In the genomic region with DNA sequence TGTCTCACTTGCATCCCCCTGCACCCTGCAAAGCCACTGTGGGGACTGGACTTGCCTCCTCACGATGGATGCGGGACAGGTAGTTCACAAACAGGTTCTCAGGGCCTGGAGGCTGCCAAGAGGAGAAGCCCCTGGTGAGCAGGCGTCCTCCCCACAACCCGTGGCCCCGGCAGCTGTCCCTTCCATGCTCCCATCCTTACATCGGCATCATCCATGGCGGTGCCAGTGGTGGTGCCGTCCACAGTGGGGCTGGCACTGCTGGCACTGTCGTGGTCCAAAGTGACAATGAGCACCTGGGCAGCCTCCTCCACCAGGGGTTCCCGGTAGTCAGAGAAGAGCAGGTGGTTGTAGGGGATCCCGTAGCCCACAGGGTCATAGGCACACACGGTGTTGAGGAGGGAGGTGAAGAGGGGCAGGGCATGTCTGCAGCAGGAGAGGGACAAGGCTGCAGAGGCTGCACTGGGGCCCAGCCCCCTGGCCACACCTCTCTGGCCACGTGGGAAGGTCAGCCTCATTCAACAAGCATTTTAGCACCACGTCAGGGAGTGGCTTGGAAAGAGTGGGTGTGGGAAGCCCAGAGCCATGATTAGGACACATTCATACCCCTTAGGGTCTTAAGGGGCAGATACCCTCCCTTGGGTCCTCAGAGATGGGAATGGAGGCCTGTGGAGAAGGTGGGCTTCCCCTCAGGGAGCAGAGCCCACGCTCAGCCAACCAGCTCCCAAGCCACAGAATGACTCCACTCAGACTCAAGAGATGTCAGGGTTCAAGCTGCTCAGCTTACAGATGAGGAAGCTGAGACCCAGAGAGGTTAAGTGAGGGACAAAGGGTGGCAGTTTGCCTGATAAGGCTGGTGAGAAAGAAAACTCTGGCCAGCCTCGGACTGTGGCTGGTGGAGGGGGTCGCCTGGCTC, we compare ENCODE assay signal across 12 cellular contexts. TPM values are rescaled to one million over a fixed set of nuclear protein-coding genes. Genes with fewer than 3 reads are reported as not detected.
DNase-seq lines count a peak whose midpoint lies in the region; ATAC-seq and TF ChIP-seq lines count a peak whose summit lies in the region.
"Had no signal": no experiment of that assay in that cellular context is flagged by ENCODE, and none has a peak within 500 bp of the region (broad histone marks: within the 10 kb centered on the region; RNA-seq: fewer than 3 reads in every experiment).

No MANE protein-coding gene starts in this region.

- intact Hi-C loops in mammary epithelial cell (cut with micrococcal nuclease) = loop anchor here (1.0 to 5.0 kb wide), 3 partner anchors 87 to 172 kb away; a partner anchor contains a TSS
- intact Hi-C loops in testis (cut with DNase I; ENCODE audit: low total_unique reads) = loop anchor here (10.0 kb wide), 1 partner anchor 155 kb away; no protein-coding TSS in a partner anchor

- H3K9ac ChIP-seq in mammary epithelial cell (ENCODE audit: insufficient read depth, low read length) = no peak overlapping the region

- H3K4me1 ChIP-seq in mammary epithelial cell (ENCODE audit: insufficient read depth, low read length) (peaks cover 15% of the 10 kb centered on the region), osteoblast (ENCODE audit: insufficient read depth, low read length) (peaks cover 5% of the 10 kb centered on the region), testis (no peaks in the 10 kb centered on the region)

- WGBS in mammary epithelial cell (ENCODE audit: low coverage, missing lambda C conversion rate) = 60% methylated on average over 6 of the region's 17 CpGs
- WGBS in testis, 2 donors = 61 to 68% methylated on average over 11 to 17 of the region's 17 CpGs

- H3K4me3 ChIP-seq in mammary epithelial cell (replicated peaks in 1 of 3; ENCODE audit: insufficient read depth in 1 of 3, low read depth in 2 of 3, low read length in 3 of 3) (no peak overlapping the region), osteoblast (ENCODE audit: insufficient read depth, low read length) (no peak overlapping the region), testis (no peak overlapping the region)

- H4K20me1 ChIP-seq in mammary epithelial cell (ENCODE audit: insufficient read depth, low read length) = no peaks in the 10 kb centered on the region
- H4K20me1 ChIP-seq in osteoblast (ENCODE audit: insufficient read depth, low read length) = no peaks in the 10 kb centered on the region

- H2AFZ ChIP-seq in mammary epithelial cell (ENCODE audit: low read depth, low read length) (peak overlapping the region; percentile 5), osteoblast (ENCODE audit: low read length) (peak overlapping the region; percentile 63)

- in situ Hi-C loops in mammary epithelial cell (cut with MboI; ENCODE audit: low sequenced_read_pairs in 2 of 2) = loop anchor here (5.0 to 10.0 kb wide), 2 partner anchors 38 to 245 kb away; a partner anchor contains a TSS

- H3K27me3 ChIP-seq in mammary epithelial cell (ENCODE audit: insufficient read depth, low read length) (no peaks in the 10 kb centered on the region), osteoblast (ENCODE audit: insufficient read depth, low read length) (no peaks in the 10 kb centered on the region), testis (no peaks in the 10 kb centered on the region)

- TF ChIP-seq CTCF in mammary epithelial cell (conservative IDR thresholded peaks at IDR 0.05 in 1 of 2, IDR thresholded peaks at IDR 0.05 in 1 of 2; ENCODE audit: extremely low read depth in 1 of 2, insufficient read depth in 1 of 2, low read depth in 1 of 2, low read length in 2 of 2) (no peak), osteoblast (IDR thresholded peaks at IDR 0.05; ENCODE audit: extremely low read depth, low read depth, low read length) (no peak), testis (IDR thresholded peaks at IDR 0.05) (no peak)

- no peak for ATAC-seq in GM18873 (IDR thresholded peaks at IDR 0.05; ENCODE audit: low FRiP score, unreplicated experiment)

- no TSS peak for BruUV-seq in mammary epithelial cell (replicated peaks; lab: Mats Ljungman, UMichigan)

- DNase-seq in NOMO-1 treated with DMSO at 0.1 percent for 48 hours (lab: John Stamatoyannopoulos, UW; ENCODE audit: unreplicated experiment) = peak; percentile 67
- DNase-seq in NOMO-1 treated with dmso at 0.1 percent for 144 hours (lab: John Stamatoyannopoulos, UW; ENCODE audit: unreplicated experiment) = no peak
- DNase-seq in LHCN-M2 (ENCODE audit: low read depth) = peak; percentile 24
- peak; percentile 32 for DNase-seq in mammary epithelial cell
- peak; percentile 95 for DNase-seq in osteoblast (ENCODE audit: insufficient read length, low spot score, missing footprints)
- DNase-seq in testis = no peak
- DNase-seq in GOT3 (lab: John Stamatoyannopoulos, UW) = no peak
- DNase-seq: dermis blood vessel endothelial cell, NCI-H2227 treated with DMSO at 0.1 percent for 48 hours had no signal

- H3K27ac ChIP-seq in mammary epithelial cell (ENCODE audit: insufficient read depth, low read depth, low read length) = no peak overlapping the region
- H3K27ac ChIP-seq in osteoblast (ENCODE audit: low read depth, low read length) = no peak overlapping the region
- H3K27ac ChIP-seq in testis = no peak overlapping the region

- H3K36me3 ChIP-seq in mammary epithelial cell (ENCODE audit: insufficient read depth, low read length) (no peaks in the 10 kb centered on the region), osteoblast (ENCODE audit: insufficient read depth, low read length) (no peaks in the 10 kb centered on the region), testis (ENCODE audit: low read depth, missing control alignments) (no peaks in the 10 kb centered on the region)

- no peaks in the 10 kb centered on the region for H3K79me2 ChIP-seq in mammary epithelial cell (ENCODE audit: insufficient read depth, low read length)
- H3K79me2 ChIP-seq in osteoblast (ENCODE audit: insufficient read depth, low read length) = no peaks in the 10 kb centered on the region

- dilution Hi-C loops in mammary epithelial cell (cut with HindIII; ENCODE audit: low sequenced_read_pairs) = loop anchor here (5.0 kb wide), 1 partner anchor 88 kb away; a partner anchor contains a TSS

- CTCF ChIA-PET in mammary epithelial cell (lab: Charles Lee; ENCODE audit: low non-redundant PET) = interaction anchor here (0.5 to 0.7 kb wide), 3 partner anchors 32 to 302 kb away, joined by 3 to 11 read pairs (median 5); no protein-coding TSS in a partner anchor

- no peak for TF ChIP-seq POLR2A in testis (IDR thresholded peaks at IDR 0.05)

- H3K9me3 ChIP-seq in mammary epithelial cell (replicated peaks; ENCODE audit: insufficient read depth, low read length) (no peaks in the 10 kb centered on the region), osteoblast (ENCODE audit: low read depth, low read length) (no peaks in the 10 kb centered on the region), testis (no peaks in the 10 kb centered on the region)

- H3K4me2 ChIP-seq in mammary epithelial cell (ENCODE audit: insufficient read depth, low read depth, low read length) (no peak overlapping the region), osteoblast (ENCODE audit: insufficient read depth, low read length) (no peak overlapping the region)

RNA-seq across cellular contexts. Expression of a gene that starts 12.5 kb away (rescaled TPM):
- not detected in 2 replicates for total RNA-seq in LHCN-M2 (2014; rRNA removed)
- 0.12 TPM for polyA plus RNA-seq in LHCN-M2 (2012)
- total RNA-seq in mammary epithelial cell = 1 to 10 TPM; 1.2 TPM
- 0.52 TPM for polyA plus RNA-seq in mammary epithelial cell
- 8.9 TPM for polyA minus RNA-seq in mammary epithelial cell
- 0.36 TPM in 1 of 2 replicates, not detected in the other for total RNA-seq in osteoblast
- 10 to 100 TPM; 40.9 to 45.8 TPM for total RNA-seq in testis
- polyA plus RNA-seq in testis (ENCODE audit: insufficient read depth, low read depth, low replicate concordance) = 18.6 TPM

RNA-seq across cellular contexts. Expression of a gene that starts 24.4 kb away (rescaled TPM):
- total RNA-seq in LHCN-M2 (2014; rRNA removed) (not detected in 2 replicates), mammary epithelial cell (not detected), osteoblast (not detected in 2 replicates), testis (under 1 TPM in 1 of 2 donors, not detected in 1; 0.12 TPM)
- not detected for polyA plus RNA-seq in LHCN-M2 (2012)
- polyA plus RNA-seq in mammary epithelial cell (not detected), testis (ENCODE audit: insufficient read depth, low read depth, low replicate concordance) (not detected)
- polyA minus RNA-seq in mammary epithelial cell = not detected
- total RNA-seq: dermis blood vessel endothelial cell; fibroblast of villous mesenchyme; naive thymus-derived CD8-positive, alpha-beta T cell had no signal
- polyA plus RNA-seq: naive thymus-derived CD8-positive, alpha-beta T cell had no signal

RNA-seq across cellular contexts. Expression of a gene that starts 27.4 kb away (rescaled TPM):
- total RNA-seq in LHCN-M2 (2014; rRNA removed) (25.1 and 33.1 TPM in 2 replicates), mammary epithelial cell (10 to 100 TPM; 38.5 to 45.5 TPM), osteoblast (15.9 and 16.6 TPM in 2 replicates), testis (10 to 100 TPM; 39.5 to 39.6 TPM)
- polyA plus RNA-seq in LHCN-M2 (2012) = 25.8 TPM
- polyA plus RNA-seq in mammary epithelial cell (25.8 TPM), testis (ENCODE audit: insufficient read depth, low read depth, low replicate concordance) (16.6 TPM)
- 15.7 TPM for polyA minus RNA-seq in mammary epithelial cell
- polyA plus RNA-seq: naive thymus-derived CD8-positive, alpha-beta T cell had no signal

RNA-seq across cellular contexts. Expression of a gene that starts 36.0 kb away (rescaled TPM):
- not detected in 2 replicates for total RNA-seq in LHCN-M2 (2014; rRNA removed)
- not detected for polyA plus RNA-seq in LHCN-M2 (2012)
- under 1 TPM in 1 of 2 donors, not detected in 1; 0.28 TPM for total RNA-seq in mammary epithelial cell
- polyA plus RNA-seq in mammary epithelial cell = not detected
- not detected for polyA minus RNA-seq in mammary epithelial cell
- total RNA-seq in osteoblast = not detected in 2 replicates
- total RNA-seq in testis = 1 to 10 TPM; 2.4 to 5.7 TPM
- polyA plus RNA-seq in testis (ENCODE audit: insufficient read depth, low read depth, low replicate concordance) = 5.7 TPM
- total RNA-seq: dermis blood vessel endothelial cell; fibroblast of villous mesenchyme; naive thymus-derived CD8-positive, alpha-beta T cell had no signal
- polyA plus RNA-seq: naive thymus-derived CD8-positive, alpha-beta T cell had no signal

RNA-seq across cellular contexts. Expression of a gene that starts 37.0 kb away (rescaled TPM):
- not detected in 2 replicates for total RNA-seq in LHCN-M2 (2014; rRNA removed)
- polyA plus RNA-seq in LHCN-M2 (2012) = not detected
- 1 to 10 TPM in 1 of 2 donors, under 1 TPM in 1; 0.17 to 1.1 TPM for total RNA-seq in mammary epithelial cell
- 0.23 TPM for polyA plus RNA-seq in mammary epithelial cell
- 1.7 TPM for polyA minus RNA-seq in mammary epithelial cell
- not detected in 2 replicates for total RNA-seq in osteoblast
- total RNA-seq in testis = 1 to 10 TPM; 2.0 to 2.1 TPM
- polyA plus RNA-seq in testis (ENCODE audit: insufficient read depth, low read depth, low replicate concordance) = 1.1 TPM
- total RNA-seq: dermis blood vessel endothelial cell; fibroblast of villous mesenchyme; naive thymus-derived CD8-positive, alpha-beta T cell had no signal
- polyA plus RNA-seq: naive thymus-derived CD8-positive, alpha-beta T cell had no signal

Comparison
In these comparisons a context has a peak if more than half of its experiments do, and no peak if none do; other contexts are left out.
1. DNase-seq: peak in NOMO-1 treated with DMSO at 0.1 percent for 48 hours (single experiment), LHCN-M2 (single experiment), mammary epithelial cell (single experiment) and osteoblast (single experiment); none in NOMO-1 treated with dmso at 0.1 percent for 144 hours (single experiment), testis (single experiment) and GOT3 (single experiment).
2. RNA of a gene that starts 12.5 kb away (total RNA-seq): 40.9 to 45.8 TPM in testis; 1.2 TPM in mammary epithelial cell, 0.36 TPM in osteoblast and not detected in LHCN-M2; every median in the first group is over 10 times any median in the second.